1 cellular context compared by ENCODE assay signal in genomic region chr11:19918302-19919049, GRCh38.
TF ChIP-seq lines count a peak whose summit lies in the region.

No MANE protein-coding gene starts in this region.

TF ChIP-seq in SK-N-SH, 30 proteins besides CTCF, POLR2A, EP300 and RAD21 (continued from another document):
- TF ChIP-seq, protein P1, sequence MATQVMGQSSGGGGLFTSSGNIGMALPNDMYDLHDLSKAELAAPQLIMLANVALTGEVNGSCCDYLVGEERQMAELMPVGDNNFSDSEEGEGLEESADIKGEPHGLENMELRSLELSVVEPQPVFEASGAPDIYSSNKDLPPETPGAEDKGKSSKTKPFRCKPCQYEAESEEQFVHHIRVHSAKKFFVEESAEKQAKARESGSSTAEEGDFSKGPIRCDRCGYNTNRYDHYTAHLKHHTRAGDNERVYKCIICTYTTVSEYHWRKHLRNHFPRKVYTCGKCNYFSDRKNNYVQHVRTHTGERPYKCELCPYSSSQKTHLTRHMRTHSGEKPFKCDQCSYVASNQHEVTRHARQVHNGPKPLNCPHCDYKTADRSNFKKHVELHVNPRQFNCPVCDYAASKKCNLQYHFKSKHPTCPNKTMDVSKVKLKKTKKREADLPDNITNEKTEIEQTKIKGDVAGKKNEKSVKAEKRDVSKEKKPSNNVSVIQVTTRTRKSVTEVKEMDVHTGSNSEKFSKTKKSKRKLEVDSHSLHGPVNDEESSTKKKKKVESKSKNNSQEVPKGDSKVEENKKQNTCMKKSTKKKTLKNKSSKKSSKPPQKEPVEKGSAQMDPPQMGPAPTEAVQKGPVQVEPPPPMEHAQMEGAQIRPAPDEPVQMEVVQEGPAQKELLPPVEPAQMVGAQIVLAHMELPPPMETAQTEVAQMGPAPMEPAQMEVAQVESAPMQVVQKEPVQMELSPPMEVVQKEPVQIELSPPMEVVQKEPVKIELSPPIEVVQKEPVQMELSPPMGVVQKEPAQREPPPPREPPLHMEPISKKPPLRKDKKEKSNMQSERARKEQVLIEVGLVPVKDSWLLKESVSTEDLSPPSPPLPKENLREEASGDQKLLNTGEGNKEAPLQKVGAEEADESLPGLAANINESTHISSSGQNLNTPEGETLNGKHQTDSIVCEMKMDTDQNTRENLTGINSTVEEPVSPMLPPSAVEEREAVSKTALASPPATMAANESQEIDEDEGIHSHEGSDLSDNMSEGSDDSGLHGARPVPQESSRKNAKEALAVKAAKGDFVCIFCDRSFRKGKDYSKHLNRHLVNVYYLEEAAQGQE (IDR thresholded peaks at IDR 0.05; ENCODE audit: low read depth, low read length): no peak
- TF ChIP-seq GABPA (IDR thresholded peaks at IDR 0.05; ENCODE audit: low read depth) (no peak), RXRA (IDR thresholded peaks at IDR 0.05; ENCODE audit: borderline replicate concordance, low read depth) (peak; percentile 48; the same call in 1 of the 2 replicates), CHD2 (IDR thresholded peaks at IDR 0.05; ENCODE audit: low read length, partially characterized antibody) (no peak), FOXM1 (IDR thresholded peaks at IDR 0.05; ENCODE audit: low read depth) (peak; percentile 29; the same call in 1 of the 2 replicates), RFX5 (IDR thresholded peaks at IDR 0.05; ENCODE audit: low read length) (no peak), TEAD4 (IDR thresholded peaks at IDR 0.05; ENCODE audit: borderline replicate concordance, insufficient read depth) (peak; percentile 65), GATA2 (CRISPR knock-in tag; IDR thresholded peaks at IDR 0.05) (no peak), RCOR1 (IDR thresholded peaks at IDR 0.05; ENCODE audit: low read length) (no peak), YY1 (IDR thresholded peaks at IDR 0.05; ENCODE audit: low read depth) (no peak), EZH2phosphoT487 (IDR thresholded peaks at IDR 0.05; ENCODE audit: borderline replicate concordance, low read depth) (no peak), NFIC (IDR thresholded peaks at IDR 0.05; ENCODE audit: borderline replicate concordance) (peak; percentile 62; the same call in 1 of the 2 replicates), USF2 (IDR thresholded peaks at IDR 0.05; ENCODE audit: borderline replicate concordance, low read depth, low read length) (no peak), MEF2A (IDR thresholded peaks at IDR 0.05; ENCODE audit: borderline replicate concordance, low read depth) (no peak), MXI1 (IDR thresholded peaks at IDR 0.05; ENCODE audit: low read depth, low read length) (no peak), FOXJ3 (CRISPR knock-in tag; IDR thresholded peaks at IDR 0.05) (no peak), POLR2AphosphoS5 (IDR thresholded peaks at IDR 0.05; ENCODE audit: low read depth, low read length) (no peak; the same call in 1 of the 2 replicates), FOSL2 (IDR thresholded peaks at IDR 0.05; ENCODE audit: borderline replicate concordance, low read depth) (peak; percentile 34; the same call in 1 of the 2 replicates), IRF3 (IDR thresholded peaks at IDR 0.05; ENCODE audit: low read depth, low read length) (no peak)
- TF ChIP-seq, protein P2, sequence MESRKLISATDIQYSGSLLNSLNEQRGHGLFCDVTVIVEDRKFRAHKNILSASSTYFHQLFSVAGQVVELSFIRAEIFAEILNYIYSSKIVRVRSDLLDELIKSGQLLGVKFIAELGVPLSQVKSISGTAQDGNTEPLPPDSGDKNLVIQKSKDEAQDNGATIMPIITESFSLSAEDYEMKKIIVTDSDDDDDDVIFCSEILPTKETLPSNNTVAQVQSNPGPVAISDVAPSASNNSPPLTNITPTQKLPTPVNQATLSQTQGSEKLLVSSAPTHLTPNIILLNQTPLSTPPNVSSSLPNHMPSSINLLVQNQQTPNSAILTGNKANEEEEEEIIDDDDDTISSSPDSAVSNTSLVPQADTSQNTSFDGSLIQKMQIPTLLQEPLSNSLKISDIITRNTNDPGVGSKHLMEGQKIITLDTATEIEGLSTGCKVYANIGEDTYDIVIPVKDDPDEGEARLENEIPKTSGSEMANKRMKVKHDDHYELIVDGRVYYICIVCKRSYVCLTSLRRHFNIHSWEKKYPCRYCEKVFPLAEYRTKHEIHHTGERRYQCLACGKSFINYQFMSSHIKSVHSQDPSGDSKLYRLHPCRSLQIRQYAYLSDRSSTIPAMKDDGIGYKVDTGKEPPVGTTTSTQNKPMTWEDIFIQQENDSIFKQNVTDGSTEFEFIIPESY (IDR thresholded peaks at IDR 0.05; ENCODE audit: borderline replicate concordance, low read depth): no peak
- TF ChIP-seq, protein P3, sequence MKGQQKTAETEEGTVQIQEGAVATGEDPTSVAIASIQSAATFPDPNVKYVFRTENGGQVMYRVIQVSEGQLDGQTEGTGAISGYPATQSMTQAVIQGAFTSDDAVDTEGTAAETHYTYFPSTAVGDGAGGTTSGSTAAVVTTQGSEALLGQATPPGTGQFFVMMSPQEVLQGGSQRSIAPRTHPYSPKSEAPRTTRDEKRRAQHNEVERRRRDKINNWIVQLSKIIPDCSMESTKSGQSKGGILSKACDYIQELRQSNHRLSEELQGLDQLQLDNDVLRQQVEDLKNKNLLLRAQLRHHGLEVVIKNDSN (IDR thresholded peaks at IDR 0.05; ENCODE audit: borderline replicate concordance, low read depth): no peak
